In the genomic region with DNA sequence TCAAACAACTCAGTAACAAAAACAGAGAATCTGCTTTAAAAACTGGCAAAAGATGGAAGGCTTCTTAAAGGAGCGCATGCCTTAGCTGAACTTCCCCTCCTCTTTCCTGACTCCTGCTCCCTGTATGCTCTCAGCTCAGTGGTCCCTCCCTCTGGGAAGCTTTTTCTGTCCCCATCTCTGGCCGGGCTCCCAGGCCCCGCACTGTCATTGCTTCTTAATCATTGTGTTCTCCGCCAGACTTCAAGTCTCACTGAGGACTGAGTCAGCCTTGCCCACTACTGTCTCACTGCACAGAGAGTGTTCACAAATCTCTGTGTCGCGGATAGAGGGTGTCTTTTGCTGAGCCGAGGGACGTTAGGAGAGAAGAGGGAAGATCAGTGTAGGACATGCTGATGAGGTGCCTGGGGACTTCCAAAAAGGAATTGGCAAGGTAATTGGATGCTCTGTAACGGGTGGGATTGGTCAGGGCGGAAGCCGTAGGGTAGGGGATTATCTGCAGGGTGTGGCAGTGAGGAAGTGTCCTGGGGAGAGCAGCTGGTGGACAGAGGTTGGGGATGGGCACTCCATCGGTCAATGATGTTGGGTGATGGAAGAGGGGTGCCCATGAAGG, we compare ENCODE assay signal across 18 cellular contexts. TPM values are rescaled to one million over a fixed set of nuclear protein-coding genes. Genes with fewer than 3 reads are reported as not detected.
DNase-seq lines count a peak whose midpoint lies in the region; ATAC-seq, FAIRE-seq and TF ChIP-seq lines count a peak whose summit lies in the region.
"Had no signal": no experiment of that assay in that cellular context is flagged by ENCODE, and none has a peak within 500 bp of the region (broad histone marks: within the 10 kb centered on the region; RNA-seq: fewer than 3 reads in every experiment).

No MANE protein-coding gene starts in this region.

- no peak overlapping the region for H2AFZ ChIP-seq in K562 (ENCODE audit: low read depth, low read length)

- POLR2A ChIA-PET in K562 (lab: Yijun Ruan, JAX), result interaction anchor here (0.6 kb wide), 1 partner anchor 87 kb away, joined by 4 read pairs; no protein-coding TSS in a partner anchor

- H3K4me3 ChIP-seq in left ventricle myocardium inferior (no peak overlapping the region), K562 (no peak overlapping the region), mucosa of stomach (ENCODE audit: low read length) (no peak overlapping the region)
- H3K4me3 ChIP-seq: thoracic aorta had no signal

- H3K9me3 ChIP-seq in left ventricle myocardium inferior (replicated peaks), result no peaks in the 10 kb centered on the region
- no peaks in the 10 kb centered on the region for H3K9me3 ChIP-seq in K562 (replicated peaks; ENCODE audit: control insufficient read depth, insufficient read depth, low read depth, low read length)
- H3K9me3 ChIP-seq in mucosa of stomach (ENCODE audit: control insufficient read depth, low read length), result no peaks in the 10 kb centered on the region
- H3K9me3 ChIP-seq: thoracic aorta had no signal

- H3K27me3 ChIP-seq in left ventricle myocardium inferior (ENCODE audit: low read depth) (no peaks in the 10 kb centered on the region), K562 (ENCODE audit: control insufficient read depth in 2 of 2, insufficient read depth in 2 of 2, low read length in 2 of 2) (peaks cover 19 to 75% of the 10 kb centered on the region in 2 experiments), mucosa of stomach (ENCODE audit: control insufficient read depth, insufficient read depth, low read length) (no peaks in the 10 kb centered on the region)

- TF ChIP-seq POLR2A in K562 (conservative IDR thresholded peaks at IDR 0.05), result no peak

- ATAC-seq in Right ventricle myocardium superior (ENCODE audit: poor library complexity) (peak; percentile 21), K562 (no peak)

- TF ChIP-seq RAD21 in K562 (CRISPR knock-in tag; conservative IDR thresholded peaks at IDR 0.05 in 1 of 2, IDR thresholded peaks at IDR 0.05 in 1 of 2), result no peak

- no peaks in the 10 kb centered on the region for H3K36me3 ChIP-seq in left ventricle myocardium inferior
- H3K36me3 ChIP-seq in K562 (ENCODE audit: control insufficient read depth, insufficient read depth, low read length), result no peaks in the 10 kb centered on the region
- H3K36me3 ChIP-seq in mucosa of stomach (ENCODE audit: control insufficient read depth, insufficient read depth, low read length), result no peaks in the 10 kb centered on the region
- H3K36me3 ChIP-seq: thoracic aorta had no signal

- no peak for FAIRE-seq in K562 (lab: Jason Lieb, UNC)
- FAIRE-seq: A204.1 had no signal

- no peak overlapping the region for H3K4me2 ChIP-seq in K562 (ENCODE audit: insufficient read depth, low read length)

- in situ Hi-C loops in K562 (cut with MboI), result no loop called here

- CTCF ChIA-PET in K562 (lab: Yijun Ruan, JAX; ENCODE audit: low intra/inter-chr PET ratio), result no interaction called here

- no peak overlapping the region for H3K27ac ChIP-seq in left ventricle myocardium inferior (replicated peaks)
- H3K27ac ChIP-seq in K562 (ENCODE audit: extremely low read depth, low read depth, low read length), result no peak overlapping the region
- H3K27ac ChIP-seq: thoracic aorta had no signal

- DNase-seq in Right ventricle myocardium superior (peak; percentile 38), left ventricle myocardium inferior (no peak), K562 (ENCODE audit: extremely low read depth in 1 of 4, low spot score in 3 of 4) (no peak), NCI-H1092 (lab: John Stamatoyannopoulos, UW) (no peak), GDM1 (lab: John Stamatoyannopoulos, UW) (no peak)
- no peak for DNase-seq in activated CD4-positive, alpha-beta T cell treated with anti-CD3 and anti-CD28 coated beads, Interleukin-2, amount 50 U/mL, for 4 hours
- DNase-seq in stimulated activated CD4-positive, alpha-beta T cell treated with anti-CD3 and anti-CD28 coated beads, Interleukin-12 subunit alpha, Interleukin-12 subunit beta, amount 100 ng/mL, for 4 hours, result no peak
- DNase-seq: activated B cell treated with CpG ODN at 0.5 μM for 24 hours; activated CD8-positive, alpha-beta memory T cell treated with anti-CD3 and anti-CD28 coated beads, Interleukin-2, amount 50 U/mL, for 48 hours; activated naive CD4-positive, alpha-beta T cell; hippocampal formation; NCI-H1092 treated with DMSO at 0.1 percent for 48 hours; NCI-H2171 treated with DMSO at 0.1 percent for 48 hours; stimulated activated CD8-positive, alpha-beta memory T cell treated with anti-CD3 and anti-CD28 coated beads, Interleukin-4, amount 100 ng/mL, for 48 hours; T-helper 1 cell had no signal

- BruUV-seq in K562 (replicated peaks; lab: Mats Ljungman, UMichigan), result no TSS peak

- intact Hi-C loops in Right ventricle myocardium superior (cut with DNase I), result no loop called here
- intact Hi-C loops in left ventricle myocardium inferior (cut with micrococcal nuclease), result no loop called here
- intact Hi-C loops in K562 (cut with micrococcal nuclease), result no loop called here

- H3K4me1 ChIP-seq in left ventricle myocardium inferior (peaks cover 9% of the 10 kb centered on the region), K562 (replicated peaks in 1 of 2; ENCODE audit: control insufficient read depth in 2 of 2, insufficient read depth in 2 of 2, low read length in 2 of 2) (peaks cover 0 to 3% of the 10 kb centered on the region in 2 experiments; a peak in 1 of 5 replicates), mucosa of stomach (ENCODE audit: control insufficient read depth, insufficient read depth, low read length) (peaks cover 16% of the 10 kb centered on the region)

- peaks cover 3% of the 10 kb centered on the region for H3K9me1 ChIP-seq in K562 (ENCODE audit: control insufficient read depth, insufficient read depth, low read length)

- 3% methylated on average over 12 of the region's 12 CpGs for WGBS in K562 (ENCODE audit: insufficient coverage, low coverage, missing lambda C conversion rate)

- no peaks in the 10 kb centered on the region for H3K79me2 ChIP-seq in K562 (ENCODE audit: control insufficient read depth, insufficient read depth, low read length)

- H3K9ac ChIP-seq in K562 (ENCODE audit: insufficient read depth in 1 of 2, low read depth in 2 of 2, low read length in 2 of 2) (no peak overlapping the region), mucosa of stomach (ENCODE audit: low read length) (peak overlapping the region; percentile 3)

- no peak for TF ChIP-seq EP300 in K562 (IDR thresholded peaks at IDR 0.05; ENCODE audit: low read length)

- H4K20me1 ChIP-seq in K562 (replicated peaks; ENCODE audit: control insufficient read depth, insufficient read depth, low read length), result peaks cover 4% of the 10 kb centered on the region; the same call in 1 of the 2 replicates

- TF ChIP-seq CTCF in left ventricle myocardium inferior (IDR thresholded peaks at IDR 0.05; ENCODE audit: borderline replicate concordance) (no peak), K562 (IDR thresholded peaks at IDR 0.05 in 2 of 3, conservative IDR thresholded peaks at IDR 0.05 in 1 of 3; ENCODE audit: insufficient read depth in 2 of 3, low read depth in 1 of 3, low read length in 3 of 3) (no peak)

TF ChIP-seq in K562, 482 proteins besides CTCF, POLR2A, EP300 and RAD21:
- TF ChIP-seq ZFP30 (CRISPR knock-in tag; IDR thresholded peaks at IDR 0.05; ENCODE audit: borderline replicate concordance) (no peak), RBM39 (optimal IDR thresholded peaks at IDR 0.05; ENCODE audit: low read depth, low read length) (no peak), PTRF (tag; IDR thresholded peaks at IDR 0.05) (no peak), NFIC (IDR thresholded peaks at IDR 0.05) (0 out of 2 replicates have a peak, but pooled peaks have one; percentile 50)

RNA-seq across cellular contexts. Expression of a gene that starts 16.2 kb away (rescaled TPM):
- total RNA-seq in Right ventricle myocardium superior (42.8 TPM), left ventricle myocardium inferior (51.9 TPM), K562 (2014; rRNA removed) (not detected in 2 replicates), K562 (2014; rRNA removed; fragmentation: Illumina TruSeq; extraction: Trizol) (not detected in 2 replicates), K562 (2015; rRNA removed; fragmentation: Illumina TruSeq; extraction: Trizol) (not detected in 2 replicates), K562 (2021) (not detected in 2 replicates)
- total RNA-seq in K562 (2011; cell fraction: chromatin; rRNA removed; ENCODE audit: low replicate concordance), result not detected in 2 replicates
- not detected in 2 replicates for total RNA-seq in K562 (2011; cell fraction: nucleolus; rRNA removed)
- 0.08 TPM in 1 of 2 replicates, not detected in the other for total RNA-seq in K562 (2011; cell fraction: nucleoplasm; rRNA removed)
- polyA plus RNA-seq in K562 (2011; rRNA removed) (not detected in 2 replicates), K562 (2014; fragmentation: Illumina TruSeq; extraction: Trizol) (not detected in 2 replicates), K562 (2014; fragmentation: Nextera tagmentation; extraction: Ambion mirVana) (not detected), K562 (2014; rRNA removed) (not detected in 2 replicates)
- polyA plus RNA-seq in K562 (2011; cell fraction: cytosol; rRNA removed), result under 0.01 TPM in 1 of 2 replicates, not detected in the other
- polyA plus RNA-seq in K562 (2011; cell fraction: nucleus; rRNA removed), result 0.01 TPM in 1 of 2 replicates, not detected in the other
- polyA plus RNA-seq in K562 (2012), result not detected in 2 replicates
- not detected in 2 replicates for polyA minus RNA-seq in K562 (2011; rRNA and poly(A)+ RNA removed)
- polyA minus RNA-seq in K562 (2011; cell fraction: cytosol; rRNA and poly(A)+ RNA removed), result not detected in 2 replicates
- polyA minus RNA-seq in K562 (2011; cell fraction: nucleus; rRNA and poly(A)+ RNA removed), result not detected in 2 replicates
- total RNA-seq: activated B cell treated with CpG ODN at 0.5 μM for 24 hours had no signal

Comparison
In these comparisons a context has a peak if more than half of its experiments do, and no peak if none do; other contexts are left out.
1. RNA of a gene that starts 16.2 kb away (total RNA-seq): 51.9 TPM in left ventricle myocardium inferior (single experiment) and 42.8 TPM in Right ventricle myocardium superior (single experiment); 0.08 TPM in K562; every median in the first group is over 10 times any median in the second.